Comparison of ENCODE assay signal across 25 cellular contexts in genomic region chr6:39902136-39902535, GRCh38. TPM values are rescaled to one million over a fixed set of nuclear protein-coding genes. Genes with fewer than 3 reads are reported as not detected.
"Had no signal": no experiment of that assay in that cellular context is flagged by ENCODE, and none has a peak within 500 bp of the region (broad histone marks: within the 10 kb centered on the region; RNA-seq: fewer than 3 reads in every experiment).

No MANE protein-coding gene starts in this region.

- H3K4me3 ChIP-seq: MG63, SJSA1 had no signal

- DNase-seq: activated CD4-positive, alpha-beta T cell treated with anti-CD3 and anti-CD28 coated beads for 4 hours; activated CD8-positive, alpha-beta memory T cell treated with anti-CD3 and anti-CD28 coated beads, Interleukin-2, amount 50 U/mL, for 4 hours; activated CD8-positive, alpha-beta T cell treated with anti-CD3 and anti-CD28 coated beads for 36 hours; activated naive CD4-positive, alpha-beta T cell treated with Interleukin-2 at 50 U/mL for 16 hours; activated naive CD8-positive, alpha-beta T cell treated with anti-CD3 and anti-CD28 coated beads, Interleukin-2, amount 50 U/mL, for 24 hours; activated T-cell treated with anti-CD3 and anti-CD28 coated beads, Interleukin-2, amount 50 U/mL, for 72 hours; amygdala; brain microvascular endothelial cell; MG63; MV-4-11; NCI-H1092 treated with DMSO at 0.1 percent for 48 hours; NCI-H1417 treated with DMSO at 0.1 percent for 48 hours; NCI-H1694; NCI-H2029 treated with DMSO at 0.1 percent for 48 hours; NCI-H345; NCI-H510A; NCI-H526 treated with DMSO at 0.1 percent for 48 hours; SW 1271 had no signal

- ATAC-seq: activated CD4-positive, CD25-positive, alpha-beta regulatory T cell treated with anti-CD3 and anti-CD28 coated beads, Interleukin-2, amount 50 U/mL, for 24 hours; activated CD8-positive, alpha-beta T cell treated with anti-CD3 and anti-CD28 coated beads for 36 hours; activated naive CD4-positive, alpha-beta T cell treated with anti-CD3 and anti-CD28 coated beads, Interleukin-2, amount 50 U/mL, for 72 hours; activated naive CD8-positive, alpha-beta T cell treated with anti-CD3 and anti-CD28 coated beads, Interleukin-2, amount 50 U/mL, for 24 hours; activated T-cell treated with anti-CD3 and anti-CD28 coated beads, Interleukin-2, amount 50 U/mL, for 72 hours; SK-N-SH treated with all-trans-retinoic acid at 6 μM for 48 hours had no signal

- H3K4me1 ChIP-seq: SJSA1 had no signal

- H3K27ac ChIP-seq: brain microvascular endothelial cell, KMS-11, SJSA1 had no signal

- H3K27ac Mint-ChIP-seq: activated CD8-positive, alpha-beta T cell treated with anti-CD3 and anti-CD28 coated beads for 36 hours; activated naive CD8-positive, alpha-beta T cell treated with anti-CD3 and anti-CD28 coated beads, Interleukin-2, amount 50 U/mL, for 24 hours; activated T-cell treated with anti-CD3 and anti-CD28 coated beads, Interleukin-2, amount 50 U/mL, for 72 hours; T-helper 1 cell treated with Interleukin-12 subunit alpha and Interleukin-12 subunit beta and Interleukin-4 antibody, amounts not matched to agents 30 μg/mL and 1 μg/mL, for 36 hours had no signal

- H3K27me3 ChIP-seq: brain microvascular endothelial cell, MG63, SJSA1 had no signal

- H3K27me3 Mint-ChIP-seq: activated CD8-positive, alpha-beta T cell treated with anti-CD3 and anti-CD28 coated beads for 36 hours had no signal

- H3K36me3 ChIP-seq: MG63, SJSA1 had no signal

- H3K4me1 Mint-ChIP-seq: activated naive CD8-positive, alpha-beta T cell treated with anti-CD3 and anti-CD28 coated beads, Interleukin-2, amount 50 U/mL, for 24 hours had no signal

- H3K4me3 Mint-ChIP-seq: activated CD8-positive, alpha-beta T cell treated with anti-CD3 and anti-CD28 coated beads for 36 hours; activated naive CD8-positive, alpha-beta T cell treated with anti-CD3 and anti-CD28 coated beads, Interleukin-2, amount 50 U/mL, for 24 hours; activated T-cell treated with anti-CD3 and anti-CD28 coated beads, Interleukin-2, amount 50 U/mL, for 72 hours; T-helper 1 cell treated with Interleukin-12 subunit alpha and Interleukin-12 subunit beta and Interleukin-4 antibody, amounts not matched to agents 30 μg/mL and 1 μg/mL, for 36 hours had no signal

- H3K9me3 ChIP-seq: MG63, SJSA1 had no signal

- H3K9me3 Mint-ChIP-seq: activated CD8-positive, alpha-beta T cell treated with anti-CD3 and anti-CD28 coated beads for 36 hours; activated naive CD4-positive, alpha-beta T cell treated with anti-CD3 and anti-CD28 coated beads, Interleukin-2, amount 50 U/mL, for 72 hours; activated naive CD8-positive, alpha-beta T cell treated with anti-CD3 and anti-CD28 coated beads, Interleukin-2, amount 50 U/mL, for 24 hours; activated T-cell treated with anti-CD3 and anti-CD28 coated beads, Interleukin-2, amount 50 U/mL, for 72 hours; T-helper 1 cell treated with Interleukin-12 subunit alpha and Interleukin-12 subunit beta and Interleukin-4 antibody, amounts not matched to agents 30 μg/mL and 1 μg/mL, for 36 hours had no signal

- H3K36me3 Mint-ChIP-seq: activated naive CD4-positive, alpha-beta T cell treated with anti-CD3 and anti-CD28 coated beads, Interleukin-2, amount 50 U/mL, for 72 hours had no signal

RNA-seq across cellular contexts. Expression of gene MOCS1, which starts 32.1 kb away (rescaled TPM):
- total RNA-seq: OCI-LY7 had no signal
